In genomic region chr15:99140590-99140989, GRCh38 we compare ENCODE assay signal across 22 cellular contexts.
"Had no signal": no experiment of that assay in that cellular context is flagged by ENCODE, and none has a peak within 500 bp of the region (broad histone marks: within the 10 kb centered on the region; RNA-seq: fewer than 3 reads in every experiment).

No MANE protein-coding gene starts in this region.

- H3K27ac ChIP-seq: SJSA1, SK-N-MC had no signal

- H3K27me3 ChIP-seq: SJSA1 had no signal

- DNase-seq: IMR-90, Karpas-422, KG1, MM.1S, NCI-H1092 treated with DMSO at 0.1 percent for 48 hours, NCI-H1436, NCI-H187, NCI-H2029, NCI-H2081 treated with DMSO at 0.1 percent for 48 hours, NCI-H2171, NCI-H226, NCI-H446, NCI-H510A, NCI-H524 treated with DMSO at 0.1 percent for 48 hours, NCI-H69, NCI-H774, Right ventricle myocardium superior, RPMI8226, SIG-M5 had no signal

- H3K9me3 ChIP-seq: SJSA1 had no signal

- H3K4me3 ChIP-seq: SJSA1, SK-N-MC had no signal

- ATAC-seq: HepG2 had no signal
